ENCODE assay signal across 12 cellular contexts in the genomic region with DNA sequence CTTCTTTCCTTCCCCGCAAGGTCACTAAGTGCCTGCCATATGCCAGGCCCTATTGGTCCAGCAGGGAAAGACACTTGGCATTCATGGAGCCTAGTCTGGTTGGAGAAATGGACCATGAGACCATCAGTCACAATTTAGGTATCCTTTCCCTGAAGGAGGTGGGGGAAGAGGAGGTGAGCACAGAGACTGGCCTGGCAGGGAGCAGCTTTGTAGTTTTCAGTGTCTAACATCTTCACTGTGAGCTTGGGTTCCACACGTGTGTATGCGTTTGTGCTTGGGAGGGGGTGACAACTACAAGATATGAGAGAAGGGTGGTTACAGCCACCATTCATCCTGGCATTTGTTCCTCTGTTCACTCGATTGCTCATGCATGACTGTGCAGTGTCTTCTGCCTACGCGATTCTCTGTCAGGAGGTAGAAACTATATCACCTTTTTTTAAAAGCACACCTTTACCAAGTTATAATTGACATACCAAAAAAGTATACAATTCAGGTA. TPM values are rescaled to one million over a fixed set of nuclear protein-coding genes. Genes with fewer than 3 reads are reported as not detected.
A peak's percentile ranks its signal among the peaks of the same experiment; 100 is the strongest.
DNase-seq lines count a peak whose midpoint lies in the region; ATAC-seq and TF ChIP-seq lines count a peak whose summit lies in the region.
"Had no signal": no experiment of that assay in that cellular context is flagged by ENCODE, and none has a peak within 500 bp of the region (broad histone marks: within the 10 kb centered on the region; RNA-seq: fewer than 3 reads in every experiment).

No MANE protein-coding gene starts in this region.

- no peak for DNase-seq in activated CD8-positive, alpha-beta T cell treated with anti-CD3 and anti-CD28 coated beads for 36 hours
- DNase-seq in activated CD8-positive, alpha-beta T cell treated with anti-CD3 and anti-CD28 coated beads, Interleukin-2, amount 10 ng/mL, durations not matched to agents 7 days and 5 days = no peak
- DNase-seq in GM13977 (ENCODE audit: low spot score) (peak; percentile 41), nephron progenitor cell (no peak), NOMO-1 treated with DMSO at 0.1 percent for 48 hours (lab: John Stamatoyannopoulos, UW; ENCODE audit: unreplicated experiment) (no peak), SW480 (ENCODE audit: low spot score) (no peak)
- DNase-seq: ACHN, anterior cingulate cortex, mesendoderm, T-helper 1 cell had no signal

- peaks cover 18% of the 10 kb centered on the region for H3K36me3 Mint-ChIP-seq in activated CD8-positive, alpha-beta T cell treated with anti-CD3 and anti-CD28 coated beads for 36 hours (ENCODE audit: low read depth)
- peaks cover 13% of the 10 kb centered on the region for H3K36me3 Mint-ChIP-seq in activated CD8-positive, alpha-beta T cell treated with anti-CD3 and anti-CD28 coated beads, Interleukin-2, amount 10 ng/mL, durations not matched to agents 7 days and 5 days (ENCODE audit: low read depth)
- peaks cover 6% of the 10 kb centered on the region for H3K36me3 Mint-ChIP-seq in activated naive CD8-positive, alpha-beta T cell
- peaks cover 17% of the 10 kb centered on the region for H3K36me3 Mint-ChIP-seq in nephron progenitor cell (ENCODE audit: low read depth)

- POLR2A ChIA-PET in activated CD8-positive, alpha-beta T cell treated with anti-CD3 and anti-CD28 coated beads for 36 hours (lab: Charles Lee) = interaction anchor here (0.6 to 1.8 kb wide), 4 partner anchors 24 to 59 kb away, joined by 3 to 8 read pairs (median 4); partner anchors contain the start of genes CHMP2A, TRIM28 and ZBTB45
- POLR2A ChIA-PET in activated CD8-positive, alpha-beta T cell treated with anti-CD3 and anti-CD28 coated beads, Interleukin-2, amount 10 ng/mL, durations not matched to agents 7 days and 5 days (lab: Charles Lee) = interaction anchor here (1.4 kb wide), 1 partner anchor 24 kb away, joined by 3 read pairs; the partner anchor contains the start of gene CHMP2A

- H3K27me3 Mint-ChIP-seq in activated CD8-positive, alpha-beta T cell treated with anti-CD3 and anti-CD28 coated beads for 36 hours = no peaks in the 10 kb centered on the region
- H3K27me3 Mint-ChIP-seq in activated CD8-positive, alpha-beta T cell treated with anti-CD3 and anti-CD28 coated beads, Interleukin-2, amount 10 ng/mL, durations not matched to agents 7 days and 5 days (ENCODE audit: low read depth) = no peaks in the 10 kb centered on the region
- no peaks in the 10 kb centered on the region for H3K27me3 Mint-ChIP-seq in activated naive CD8-positive, alpha-beta T cell
- H3K27me3 Mint-ChIP-seq in nephron progenitor cell (ENCODE audit: low read depth, poor library complexity) = peaks cover 7% of the 10 kb centered on the region

- CTCF ChIA-PET in activated CD8-positive, alpha-beta T cell treated with anti-CD3 and anti-CD28 coated beads for 36 hours (lab: Charles Lee) = interaction anchor here (0.8 to 7.8 kb wide), 4 partner anchors 59 to 360 kb away, joined by 3 to 131 read pairs (median 4); partner anchors contain the start of gene ZBTB45
- CTCF ChIA-PET in activated CD8-positive, alpha-beta T cell treated with anti-CD3 and anti-CD28 coated beads, Interleukin-2, amount 10 ng/mL, durations not matched to agents 7 days and 5 days (lab: Charles Lee) = interaction anchor here (1.4 to 4.8 kb wide), 4 partner anchors 13 to 360 kb away, joined by 5 to 94 read pairs (median 26); partner anchors contain the start of gene ZBTB45

- H3K4me1 Mint-ChIP-seq in activated CD8-positive, alpha-beta T cell treated with anti-CD3 and anti-CD28 coated beads for 36 hours (ENCODE audit: low read depth) = peaks cover 48% of the 10 kb centered on the region
- H3K4me1 Mint-ChIP-seq in activated CD8-positive, alpha-beta T cell treated with anti-CD3 and anti-CD28 coated beads, Interleukin-2, amount 10 ng/mL, durations not matched to agents 7 days and 5 days (ENCODE audit: low read depth) = peaks cover 36% of the 10 kb centered on the region
- peaks cover 32% of the 10 kb centered on the region for H3K4me1 Mint-ChIP-seq in activated naive CD8-positive, alpha-beta T cell (ENCODE audit: low read depth)
- H3K4me1 Mint-ChIP-seq in nephron progenitor cell = peaks cover 64% of the 10 kb centered on the region

- in situ Hi-C loops in GM13977 (cut with MboI; ENCODE audit: low pct_unique_long_range_greater_than_20kb, low sequenced_read_pairs, unreplicated experiment) = no loop called here

- no peak for TF ChIP-seq CTCF in activated CD8-positive, alpha-beta T cell treated with anti-CD3 and anti-CD28 coated beads for 36 hours (IDR thresholded peaks at IDR 0.05)
- TF ChIP-seq CTCF in GM13977 (IDR thresholded peaks at IDR 0.05; ENCODE audit: extremely low read depth, insufficient read depth, missing control alignments) (no peak), nephron progenitor cell (IDR thresholded peaks at IDR 0.05) (no peak)

- peak overlapping the region; percentile 74 for H3K27ac Mint-ChIP-seq in activated CD8-positive, alpha-beta T cell treated with anti-CD3 and anti-CD28 coated beads for 36 hours
- H3K27ac Mint-ChIP-seq in activated CD8-positive, alpha-beta T cell treated with anti-CD3 and anti-CD28 coated beads, Interleukin-2, amount 10 ng/mL, durations not matched to agents 7 days and 5 days = no peak overlapping the region
- H3K27ac Mint-ChIP-seq in activated naive CD8-positive, alpha-beta T cell = peak overlapping the region; percentile 47
- peak overlapping the region; percentile 73 for H3K27ac Mint-ChIP-seq in nephron progenitor cell

- no peak for ATAC-seq in activated CD8-positive, alpha-beta T cell treated with anti-CD3 and anti-CD28 coated beads for 36 hours
- ATAC-seq in activated CD8-positive, alpha-beta T cell treated with anti-CD3 and anti-CD28 coated beads, Interleukin-2, amount 10 ng/mL, durations not matched to agents 7 days and 5 days = no peak
- ATAC-seq in HG03457 (IDR thresholded peaks at IDR 0.05; ENCODE audit: unreplicated experiment) = no peak

- intact Hi-C loops in activated CD8-positive, alpha-beta T cell treated with anti-CD3 and anti-CD28 coated beads for 36 hours (cut with micrococcal nuclease) = no loop called here

- H3K9me3 Mint-ChIP-seq in activated CD8-positive, alpha-beta T cell treated with anti-CD3 and anti-CD28 coated beads for 36 hours = no peaks in the 10 kb centered on the region
- no peaks in the 10 kb centered on the region for H3K9me3 Mint-ChIP-seq in activated CD8-positive, alpha-beta T cell treated with anti-CD3 and anti-CD28 coated beads, Interleukin-2, amount 10 ng/mL, durations not matched to agents 7 days and 5 days (ENCODE audit: insufficient read depth)
- H3K9me3 Mint-ChIP-seq in activated naive CD8-positive, alpha-beta T cell (ENCODE audit: low read depth) = no peaks in the 10 kb centered on the region
- no peaks in the 10 kb centered on the region for H3K9me3 Mint-ChIP-seq in nephron progenitor cell

- H3K4me3 Mint-ChIP-seq in activated CD8-positive, alpha-beta T cell treated with anti-CD3 and anti-CD28 coated beads for 36 hours = peak overlapping the region; percentile 10
- no peak overlapping the region for H3K4me3 Mint-ChIP-seq in activated CD8-positive, alpha-beta T cell treated with anti-CD3 and anti-CD28 coated beads, Interleukin-2, amount 10 ng/mL, durations not matched to agents 7 days and 5 days
- peak overlapping the region; percentile 4 for H3K4me3 Mint-ChIP-seq in activated naive CD8-positive, alpha-beta T cell
- H3K4me3 Mint-ChIP-seq in nephron progenitor cell = peak overlapping the region; percentile 35

RNA-seq across cellular contexts. Expression of gene MZF1, which starts 5.3 kb away (rescaled TPM):
- 10 to 100 TPM; 12.1 to 13.4 TPM for total RNA-seq in activated CD8-positive, alpha-beta T cell treated with anti-CD3 and anti-CD28 coated beads for 36 hours
- 10 to 100 TPM; 20.0 to 20.6 TPM for total RNA-seq in activated CD8-positive, alpha-beta T cell treated with anti-CD3 and anti-CD28 coated beads, Interleukin-2, amount 10 ng/mL, durations not matched to agents 7 days and 5 days

RNA-seq across cellular contexts. Expression of gene UBE2M, which starts 20.1 kb away (rescaled TPM):
- total RNA-seq in activated CD8-positive, alpha-beta T cell treated with anti-CD3 and anti-CD28 coated beads for 36 hours = 100 to 1,000 TPM; 107 to 114 TPM
- total RNA-seq in activated CD8-positive, alpha-beta T cell treated with anti-CD3 and anti-CD28 coated beads, Interleukin-2, amount 10 ng/mL, durations not matched to agents 7 days and 5 days = 10 to 100 TPM; 80.7 to 94.1 TPM

RNA-seq across cellular contexts. Expression of gene CHMP2A, which starts 23.6 kb away (rescaled TPM):
- total RNA-seq in activated CD8-positive, alpha-beta T cell treated with anti-CD3 and anti-CD28 coated beads for 36 hours = 10 to 100 TPM; 88.3 to 90.0 TPM
- 100 to 1,000 TPM; 108 to 114 TPM for total RNA-seq in activated CD8-positive, alpha-beta T cell treated with anti-CD3 and anti-CD28 coated beads, Interleukin-2, amount 10 ng/mL, durations not matched to agents 7 days and 5 days

RNA-seq across cellular contexts. Expression of gene TRIM28, which starts 34.6 kb away (rescaled TPM):
- 100 to 1,000 TPM; 527 to 550 TPM for total RNA-seq in activated CD8-positive, alpha-beta T cell treated with anti-CD3 and anti-CD28 coated beads for 36 hours
- total RNA-seq in activated CD8-positive, alpha-beta T cell treated with anti-CD3 and anti-CD28 coated beads, Interleukin-2, amount 10 ng/mL, durations not matched to agents 7 days and 5 days = 100 to 1,000 TPM; 476 to 528 TPM

RNA-seq across cellular contexts. Expression of gene ZBTB45, which starts 58.9 kb away (rescaled TPM):
- 1 to 10 TPM; 7.4 to 7.9 TPM for total RNA-seq in activated CD8-positive, alpha-beta T cell treated with anti-CD3 and anti-CD28 coated beads for 36 hours
- 10 to 100 TPM; 13.9 to 16.7 TPM for total RNA-seq in activated CD8-positive, alpha-beta T cell treated with anti-CD3 and anti-CD28 coated beads, Interleukin-2, amount 10 ng/mL, durations not matched to agents 7 days and 5 days
